14 cellular contexts compared by ENCODE assay signal in the genomic region with DNA sequence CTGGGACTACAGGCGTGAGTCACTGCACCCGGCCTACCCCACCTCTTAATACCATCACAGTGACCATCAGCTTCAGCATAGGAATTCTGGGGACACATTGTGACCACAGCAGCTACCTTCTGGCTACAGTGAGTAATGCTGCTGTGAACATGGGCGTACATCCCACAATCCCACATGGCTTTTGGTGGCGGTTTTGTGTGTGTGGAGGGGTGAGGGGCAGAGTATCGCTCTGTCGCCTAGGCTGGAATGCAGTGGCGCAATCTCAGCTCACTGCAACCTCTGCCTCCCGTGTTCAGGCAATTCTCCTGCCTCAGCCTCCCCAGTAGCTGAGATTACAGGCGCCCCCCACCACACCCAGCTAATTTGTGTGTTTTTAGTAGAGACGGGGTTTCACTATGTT. TPM values are rescaled to one million over a fixed set of nuclear protein-coding genes. Genes with fewer than 3 reads are reported as not detected.
DNase-seq lines count a peak whose midpoint lies in the region; ATAC-seq, FAIRE-seq and TF ChIP-seq lines count a peak whose summit lies in the region.
"Not testable (repeated sequence)": the region's sequence is repeated elsewhere in the genome, so short reads cannot be mapped to it uniquely, and the experiment has no call there.
"Had no signal": no experiment of that assay in that cellular context is flagged by ENCODE, and none has a peak within 500 bp of the region (broad histone marks: within the 10 kb centered on the region; RNA-seq: fewer than 3 reads in every experiment).

No MANE protein-coding gene starts in this region.

- POLR2A ChIA-PET in HCT116 (lab: Charles Lee) = not testable (repeated sequence)
- POLR2A ChIA-PET in HepG2 (lab: Yijun Ruan, JAX) = interaction anchor here (1.4 kb wide), 1 partner anchor 12 kb away, joined by 5 read pairs; no protein-coding TSS in a partner anchor

- peak overlapping the region; percentile 100 for H3K27ac ChIP-seq in HCT116 (ENCODE audit: low read depth, low read length)
- H3K27ac ChIP-seq in HepG2 (ENCODE audit: extremely low read length, insufficient read depth, low read length) = not testable (repeated sequence)

- not testable (repeated sequence) for DNase-seq in HCT116 (ENCODE audit: low read depth, low spot score)
- DNase-seq in M059J (ENCODE audit: low read depth) = peak; percentile 67
- DNase-seq in RPMI7951 (ENCODE audit: low read depth) = peak; percentile 12
- DNase-seq in SW480 (ENCODE audit: low spot score) = peak; percentile 79
- peak; percentile 53 for DNase-seq in HepG2 (ENCODE audit: low spot score)

- BruUV-seq in HCT116 (replicated peaks; lab: Mats Ljungman, UMichigan); HepG2 (replicated peaks; lab: Mats Ljungman, UMichigan): not testable (repeated sequence)

- not testable (repeated sequence) for H2AFZ ChIP-seq in HCT116 (ENCODE audit: low read depth, low read length, poor library complexity, severe bottlenecking); HepG2 (ENCODE audit: low read length)

- peak overlapping the region; percentile 28; the same call in 1 of the 2 replicates for H3K4me2 ChIP-seq in HCT116 (ENCODE audit: low read length)
- H3K4me2 ChIP-seq in HepG2 (ENCODE audit: low read depth, low read length) = not testable (repeated sequence)

- H3K4me3 ChIP-seq in HCT116 (replicated peaks in 1 of 2; ENCODE audit: low read depth in 1 of 2, low read length in 2 of 2); HepG2 (replicated peaks in 1 of 3; ENCODE audit: insufficient read depth in 1 of 3, low read depth in 2 of 3, low read length in 3 of 3): not testable (repeated sequence)

- peaks cover 71 to 100% of the 10 kb centered on the region in 2 experiments for H3K4me1 ChIP-seq in HCT116 (ENCODE audit: control insufficient read depth in 1 of 2, insufficient read depth in 2 of 2, low read length in 2 of 2)
- H3K4me1 ChIP-seq in HepG2 (ENCODE audit: insufficient read depth, low read length) = peaks cover 72% of the 10 kb centered on the region

- not testable (repeated sequence) for ATAC-seq in HCT116, HepG2

- not testable (repeated sequence) for TF ChIP-seq EP300 in HepG2 (IDR thresholded peaks at IDR 0.05; ENCODE audit: low read depth in 2 of 2, low read length in 2 of 2); HepG2 (CRISPR knock-in tag; IDR thresholded peaks at IDR 0.05; ENCODE audit: borderline replicate concordance)

- not testable (repeated sequence) for H3K9me3 ChIP-seq in HCT116 (ENCODE audit: control insufficient read depth in 1 of 2, insufficient read depth in 1 of 2, low read depth in 1 of 2, low read length in 2 of 2); HepG2 (ENCODE audit: low read length)

- peak overlapping the region; percentile 14; the same call in 1 of the 2 replicates for H3K9ac ChIP-seq in HCT116 (ENCODE audit: low read length)
- H3K9ac ChIP-seq in HepG2 (ENCODE audit: insufficient read depth, low read depth, low read length) = not testable (repeated sequence)

- H3K36me3 ChIP-seq in HCT116 (ENCODE audit: control insufficient read depth in 1 of 2, insufficient read depth in 2 of 2, low read length in 2 of 2) = peaks cover 0 to 15% of the 10 kb centered on the region in 2 experiments; a peak in 1 of 4 replicates
- not testable (repeated sequence) for H3K36me3 ChIP-seq in HepG2 (replicated peaks in 1 of 2; ENCODE audit: control insufficient read depth in 1 of 2, insufficient read depth in 2 of 2, low read length in 2 of 2)

- TF ChIP-seq CTCF in HCT116 (IDR thresholded peaks at IDR 0.05 in 2 of 3, conservative IDR thresholded peaks at IDR 0.05 in 1 of 3; ENCODE audit: borderline replicate concordance in 1 of 3, insufficient read depth in 1 of 3, low read depth in 2 of 3, low read length in 2 of 3); HepG2 (CRISPR knock-in tag; IDR thresholded peaks at IDR 0.05): not testable (repeated sequence)

- TF ChIP-seq RAD21 in HCT116 (IDR thresholded peaks at IDR 0.05; ENCODE audit: low read depth); HepG2 (CRISPR knock-in tag; IDR thresholded peaks at IDR 0.05): not testable (repeated sequence)

- in situ Hi-C loops in HepG2 (cut with HindIII; ENCODE audit: extremely low pct_ligation_motif_present, low pct_unique_long_range_greater_than_20kb) = not testable (repeated sequence)

- H4K20me1 ChIP-seq in HCT116 (ENCODE audit: insufficient read depth); HepG2 (ENCODE audit: insufficient read depth, low read length): not testable (repeated sequence)

- RAD21 ChIA-PET in HCT116 (lab: Charles Lee; ENCODE audit: low non-redundant PET in 1 of 2, low total read pairs in 2 of 2, uncharacterized antibody in 2 of 2, unreplicated experiment in 2 of 2) = not testable (repeated sequence)

- not testable (repeated sequence) for H3K27me3 ChIP-seq in HCT116 (ENCODE audit: insufficient read depth, low read length)
- H3K27me3 ChIP-seq in HepG2 (ENCODE audit: control insufficient read depth in 1 of 2, insufficient read depth in 2 of 2, low read length in 2 of 2) = peaks cover 0 to 16% of the 10 kb centered on the region in 2 experiments; a peak in 1 of 5 replicates

- TF ChIP-seq POLR2A in HCT116 (IDR thresholded peaks at IDR 0.05; ENCODE audit: borderline replicate concordance, extremely low read depth, insufficient read depth, insufficient read length); HepG2 (IDR thresholded peaks at IDR 0.05; ENCODE audit: insufficient read depth in 1 of 2, low read depth in 2 of 2, low read length in 2 of 2): not testable (repeated sequence)

- intact Hi-C loops in HCT116 (cut with micrococcal nuclease); HepG2 (cut with micrococcal nuclease; ENCODE audit: unreplicated experiment): not testable (repeated sequence)

- not testable (repeated sequence) for FAIRE-seq in HepG2 (lab: Jason Lieb, UNC)

- CTCF ChIA-PET in HCT116 (lab: Charles Lee); HepG2 (lab: Yijun Ruan, JAX; ENCODE audit: low intra/inter-chr PET ratio, low total read pairs): not testable (repeated sequence)

- 56% methylated on average over 9 of the region's 10 CpGs for WGBS in HepG2 (ENCODE audit: low lambda C conversion rate)

- H3K9me2 ChIP-seq in HCT116 (ENCODE audit: insufficient read depth) = not testable (repeated sequence)

- peaks cover 32% of the 10 kb centered on the region for H3K79me2 ChIP-seq in HCT116 (ENCODE audit: insufficient read depth, low read length)
- not testable (repeated sequence) for H3K79me2 ChIP-seq in HepG2 (ENCODE audit: insufficient read depth, low read length)

RNA-seq across cellular contexts. Expression of a gene that starts 9.6 kb away (rescaled TPM):
- total RNA-seq in HCT116 (2021; ENCODE audit: unreplicated experiment) (0.27 TPM), HepG2 (2016; rRNA removed; fragmentation: Illumina TruSeq; extraction: Trizol) (0.09 TPM in 1 of 2 replicates, not detected in the other)
- 0.09 and 0.16 TPM in 2 replicates for polyA plus RNA-seq in HCT116 (2012)
- not detected in 2 replicates for total RNA-seq in M059J (2014; rRNA removed; shearing (Covaris generic))
- total RNA-seq in RPMI7951 (2014; rRNA removed; shearing (Covaris generic)) = not detected in 2 replicates
- 0.20 TPM in 1 of 2 replicates, not detected in the other for total RNA-seq in HepG2 (2016; cell fraction: cytosol; rRNA removed; fragmentation: Illumina TruSeq; extraction: Trizol; ENCODE audit: low read depth)
- not detected in 2 replicates for total RNA-seq in HepG2 (2016; cell fraction: insoluble cytoplasmic fraction; rRNA removed; fragmentation: Illumina TruSeq; extraction: Trizol)
- total RNA-seq in HepG2 (2016; cell fraction: membrane; rRNA removed; fragmentation: Illumina TruSeq; extraction: Trizol) = not detected in 2 replicates
- total RNA-seq in HepG2 (2016; cell fraction: nucleus; rRNA removed; fragmentation: Illumina TruSeq; extraction: Trizol) = 0.22 TPM in 1 of 2 replicates, not detected in the other
- not detected in 2 replicates for polyA plus RNA-seq in HepG2 (2011; rRNA removed)
- polyA plus RNA-seq in HepG2 (2011; cell fraction: cytosol; rRNA removed) = not detected in 2 replicates
- polyA plus RNA-seq in HepG2 (2011; cell fraction: nucleus; rRNA removed) = 0.13 TPM in 1 of 2 replicates, not detected in the other
- not detected in 2 replicates for polyA plus RNA-seq in HepG2 (2012)
- not detected in 2 replicates for polyA plus RNA-seq in HepG2 (2016; cell fraction: cytosol; fragmentation: Illumina TruSeq; extraction: Trizol; ENCODE audit: low read depth)
- polyA plus RNA-seq in HepG2 (2016; cell fraction: insoluble cytoplasmic fraction; fragmentation: Illumina TruSeq; extraction: Trizol; ENCODE audit: low read depth) = not detected in 2 replicates
- polyA plus RNA-seq in HepG2 (2016; cell fraction: membrane; fragmentation: Illumina TruSeq; extraction: Trizol; ENCODE audit: low read depth) = not detected in 2 replicates
- not detected in 2 replicates for polyA plus RNA-seq in HepG2 (2016; cell fraction: nucleus; fragmentation: Illumina TruSeq; extraction: Trizol; ENCODE audit: insufficient read depth, low read depth)
- polyA minus RNA-seq in HepG2 (2011; rRNA and poly(A)+ RNA removed; ENCODE audit: low replicate concordance) = not detected in 2 replicates
- not detected in 2 replicates for polyA minus RNA-seq in HepG2 (2011; cell fraction: cytosol; rRNA and poly(A)+ RNA removed)
- polyA minus RNA-seq in HepG2 (2011; cell fraction: nucleus; rRNA and poly(A)+ RNA removed) = not detected in 2 replicates
- total RNA-seq: A673; CD4-positive, alpha-beta memory T cell; CD4-positive, CD25-positive, alpha-beta regulatory T cell; CD8-positive, alpha-beta memory T cell; Daoy; GM12878 had no signal
- polyA plus RNA-seq: AG04450; CD14-positive monocyte; CD4-positive, alpha-beta memory T cell; CD4-positive, CD25-positive, alpha-beta regulatory T cell; CD8-positive, alpha-beta memory T cell; GM12878 had no signal

RNA-seq across cellular contexts. Expression of a gene that starts 13.9 kb away (rescaled TPM):
- 7.2 TPM for total RNA-seq in HCT116 (2021; ENCODE audit: unreplicated experiment)
- 6.1 and 6.2 TPM in 2 replicates for polyA plus RNA-seq in HCT116 (2012)
- total RNA-seq in M059J (2014; rRNA removed; shearing (Covaris generic)) = not detected in 2 replicates
- not detected in 2 replicates for total RNA-seq in RPMI7951 (2014; rRNA removed; shearing (Covaris generic))
- total RNA-seq in HepG2 (2016; rRNA removed; fragmentation: Illumina TruSeq; extraction: Trizol) = 0.14 and 0.49 TPM in 2 replicates
- total RNA-seq in HepG2 (2016; cell fraction: cytosol; rRNA removed; fragmentation: Illumina TruSeq; extraction: Trizol; ENCODE audit: low read depth) = 0.18 TPM in 1 of 2 replicates, not detected in the other
- total RNA-seq in HepG2 (2016; cell fraction: insoluble cytoplasmic fraction; rRNA removed; fragmentation: Illumina TruSeq; extraction: Trizol) = 0.22 TPM in 1 of 2 replicates, not detected in the other
- 0.14 and 0.15 TPM in 2 replicates for total RNA-seq in HepG2 (2016; cell fraction: membrane; rRNA removed; fragmentation: Illumina TruSeq; extraction: Trizol)
- total RNA-seq in HepG2 (2016; cell fraction: nucleus; rRNA removed; fragmentation: Illumina TruSeq; extraction: Trizol) = not detected in 2 replicates
- 0.20 and 0.26 TPM in 2 replicates for polyA plus RNA-seq in HepG2 (2011; rRNA removed)
- polyA plus RNA-seq in HepG2 (2011; cell fraction: cytosol; rRNA removed) = 0.55 and 0.79 TPM in 2 replicates
- polyA plus RNA-seq in HepG2 (2011; cell fraction: nucleus; rRNA removed) = 0.55 and 0.62 TPM in 2 replicates
- polyA plus RNA-seq in HepG2 (2012) = 1.3 and 2.0 TPM in 2 replicates
- not detected in 2 replicates for polyA plus RNA-seq in HepG2 (2016; cell fraction: cytosol; fragmentation: Illumina TruSeq; extraction: Trizol; ENCODE audit: low read depth)
- not detected in 2 replicates for polyA plus RNA-seq in HepG2 (2016; cell fraction: insoluble cytoplasmic fraction; fragmentation: Illumina TruSeq; extraction: Trizol; ENCODE audit: low read depth)
- 0.18 TPM in 1 of 2 replicates, not detected in the other for polyA plus RNA-seq in HepG2 (2016; cell fraction: membrane; fragmentation: Illumina TruSeq; extraction: Trizol; ENCODE audit: low read depth)
- 0.36 TPM in 1 of 2 replicates, not detected in the other for polyA plus RNA-seq in HepG2 (2016; cell fraction: nucleus; fragmentation: Illumina TruSeq; extraction: Trizol; ENCODE audit: insufficient read depth, low read depth)
- polyA minus RNA-seq in HepG2 (2011; rRNA and poly(A)+ RNA removed; ENCODE audit: low replicate concordance) = 0.26 and 1.1 TPM in 2 replicates
- 0.44 and 0.59 TPM in 2 replicates for polyA minus RNA-seq in HepG2 (2011; cell fraction: cytosol; rRNA and poly(A)+ RNA removed)
- polyA minus RNA-seq in HepG2 (2011; cell fraction: nucleus; rRNA and poly(A)+ RNA removed) = 0.26 TPM in 1 of 2 replicates, not detected in the other
- total RNA-seq: A673; CD4-positive, alpha-beta memory T cell; CD4-positive, CD25-positive, alpha-beta regulatory T cell; CD8-positive, alpha-beta memory T cell; Daoy; G401; GM12878 had no signal
- polyA plus RNA-seq: AG04450; CD14-positive monocyte; CD4-positive, alpha-beta memory T cell; CD4-positive, CD25-positive, alpha-beta regulatory T cell; CD8-positive, alpha-beta memory T cell; GM12878 had no signal
